In genomic region chr2:75182606-75183005, GRCh38 we compare ENCODE assay signal across 27 cellular contexts. TPM values are rescaled to one million over a fixed set of nuclear protein-coding genes. Genes with fewer than 3 reads are reported as not detected.
DNase-seq lines count a peak whose midpoint lies in the region; ATAC-seq, FAIRE-seq and TF ChIP-seq lines count a peak whose summit lies in the region.
"Had no signal": no experiment of that assay in that cellular context is flagged by ENCODE, and none has a peak within 500 bp of the region (broad histone marks: within the 10 kb centered on the region; RNA-seq: fewer than 3 reads in every experiment).

No MANE protein-coding gene starts in this region.

- H3K4me3 ChIP-seq in PC-3 (ENCODE audit: low read length), result no peak overlapping the region
- H3K4me3 ChIP-seq in bronchial epithelial cell (ENCODE audit: low read depth, low read length), result no peak overlapping the region
- H3K4me3 ChIP-seq: BLaER1 had no signal

- H3K4me1 Mint-ChIP-seq in nephron, result peaks cover 10% of the 10 kb centered on the region
- H3K4me1 Mint-ChIP-seq: CD14-positive monocyte; CD4-positive, alpha-beta memory T cell; CD4-positive, CD25-positive, alpha-beta regulatory T cell; CD8-positive, alpha-beta memory T cell had no signal

- H3K27me3 Mint-ChIP-seq in nephron (ENCODE audit: low read depth), result no peaks in the 10 kb centered on the region

- peak overlapping the region in 2 of 3 experiments; percentile 2 to 85 for H3K27ac Mint-ChIP-seq in nephron
- H3K27ac Mint-ChIP-seq: CD14-positive monocyte; CD4-positive, alpha-beta memory T cell; CD4-positive, CD25-positive, alpha-beta regulatory T cell; CD8-positive, alpha-beta memory T cell had no signal

- H3K9me3 ChIP-seq in PC-3 (ENCODE audit: low read length), result no peaks in the 10 kb centered on the region
- H3K9me3 ChIP-seq: BE2C, BLaER1 had no signal

- peak overlapping the region; percentile 48 for H3K27ac ChIP-seq in PC-3 (ENCODE audit: low read length)
- H3K27ac ChIP-seq: BLaER1 had no signal

- no peak overlapping the region for H3K4me3 Mint-ChIP-seq in nephron
- H3K4me3 Mint-ChIP-seq: CD14-positive monocyte; CD4-positive, alpha-beta memory T cell; CD4-positive, CD25-positive, alpha-beta regulatory T cell; CD8-positive, alpha-beta memory T cell had no signal

- H3K79me2 ChIP-seq in PC-3 (ENCODE audit: low read length), result no peaks in the 10 kb centered on the region

- peaks cover 13% of the 10 kb centered on the region for H3K4me1 ChIP-seq in PC-3 (ENCODE audit: insufficient read depth, low read length)
- H3K4me1 ChIP-seq: BE2C, BLaER1 had no signal

- H3K36me3 ChIP-seq in PC-3 (ENCODE audit: low read depth, low read length) (no peaks in the 10 kb centered on the region), bronchial epithelial cell (ENCODE audit: control insufficient read depth, insufficient read depth, low read length) (no peaks in the 10 kb centered on the region)
- H3K36me3 ChIP-seq: BE2C, BLaER1 had no signal

- DNase-seq in PC-3, result peak; percentile 81
- DNase-seq in bronchial epithelial cell (ENCODE audit: low read depth), result peak; percentile 83
- no peak for DNase-seq in HuH-7 (ENCODE audit: low spot score)
- DNase-seq in GM03348 (ENCODE audit: low spot score), result no peak
- DNase-seq: 8988T; ACHN; BE2C; C1 segment of cervical spinal cord; CD4-positive, alpha-beta memory T cell; CD4-positive, CD25-positive, alpha-beta regulatory T cell; CD8-positive, alpha-beta memory T cell; COR-L47; DMS 273 treated with DMSO at 0.1 percent for 48 hours; DMS153; DMS79; DND-41; EL; GDM1 had no signal

- H3K9ac ChIP-seq in PC-3 (ENCODE audit: low read length), result no peak overlapping the region
- H3K9ac ChIP-seq: BLaER1 had no signal

- H3K27me3 ChIP-seq in PC-3 (ENCODE audit: low read length), result peaks cover 7% of the 10 kb centered on the region; the same call in 1 of the 2 replicates
- H3K27me3 ChIP-seq in bronchial epithelial cell (ENCODE audit: control insufficient read depth, insufficient read depth, low read length), result no peaks in the 10 kb centered on the region
- H3K27me3 ChIP-seq: BLaER1 had no signal

- no peaks in the 10 kb centered on the region for H3K9me3 Mint-ChIP-seq in nephron
- H3K9me3 Mint-ChIP-seq: CD14-positive monocyte; CD4-positive, CD25-positive, alpha-beta regulatory T cell; CD8-positive, alpha-beta memory T cell had no signal

- intact Hi-C loops in PC-3 (cut with micrococcal nuclease), result no loop called here

- no peak overlapping the region for H3K4me2 ChIP-seq in PC-3 (ENCODE audit: low read length)
- H3K4me2 ChIP-seq: BLaER1 had no signal

- no peaks in the 10 kb centered on the region for H3K9me2 ChIP-seq in PC-3 (replicated peaks; ENCODE audit: low read length)

- CTCF ChIA-PET in PC-3 (lab: Charles Lee), result no interaction called here

- peak; percentile 88 for ATAC-seq in PC-3

- no peaks in the 10 kb centered on the region for H3F3A ChIP-seq in PC-3 (ENCODE audit: low read length, unreplicated experiment)

- BruUV-seq in PC-3 (replicated peaks; lab: Mats Ljungman, UMichigan), result no TSS peak

- no peak for FAIRE-seq in bronchial epithelial cell (lab: Jason Lieb, UNC)
- FAIRE-seq: A204.1, GM12891, GM19239 had no signal

- no peaks in the 10 kb centered on the region for H4K20me1 ChIP-seq in PC-3 (ENCODE audit: low read length)
- H4K20me1 ChIP-seq: BLaER1 had no signal

- TF ChIP-seq CTCF in PC-3 (conservative IDR thresholded peaks at IDR 0.05; ENCODE audit: low read depth, low read length) (no peak), bronchial epithelial cell (IDR thresholded peaks at IDR 0.05; ENCODE audit: insufficient read depth, low read length, severe bottlenecking) (no peak), nephron (IDR thresholded peaks at IDR 0.05; ENCODE audit: unreplicated experiment in 3 of 3) (no peak)

- H2AFZ ChIP-seq in PC-3 (ENCODE audit: low read length), result no peak overlapping the region

- POLR2A ChIA-PET in PC-3 (lab: Charles Lee; ENCODE audit: unreplicated experiment), result no interaction called here

- H3K36me3 Mint-ChIP-seq in nephron (ENCODE audit: low read depth), result no peaks in the 10 kb centered on the region
- H3K36me3 Mint-ChIP-seq: CD14-positive monocyte; CD4-positive, alpha-beta memory T cell; CD4-positive, CD25-positive, alpha-beta regulatory T cell; CD8-positive, alpha-beta memory T cell had no signal

RNA-seq across cellular contexts. Expression of gene TACR1, which starts 16.7 kb away (rescaled TPM):
- total RNA-seq in PC-3 (2014; rRNA removed), result not detected in 2 replicates
- total RNA-seq in bronchial epithelial cell, result not detected in 2 replicates
- total RNA-seq: A673; CD4-positive, alpha-beta memory T cell; CD4-positive, CD25-positive, alpha-beta regulatory T cell; CD8-positive, alpha-beta memory T cell; Daoy; G401 had no signal

Comparison
In these comparisons a context has a peak if more than half of its experiments do, and no peak if none do; other contexts are left out.
1. DNase-seq: peak in PC-3 (single experiment) and bronchial epithelial cell (single experiment); none in HuH-7 (single experiment) and GM03348 (single experiment).